9 cellular contexts compared by ENCODE assay signal in the genomic region with DNA sequence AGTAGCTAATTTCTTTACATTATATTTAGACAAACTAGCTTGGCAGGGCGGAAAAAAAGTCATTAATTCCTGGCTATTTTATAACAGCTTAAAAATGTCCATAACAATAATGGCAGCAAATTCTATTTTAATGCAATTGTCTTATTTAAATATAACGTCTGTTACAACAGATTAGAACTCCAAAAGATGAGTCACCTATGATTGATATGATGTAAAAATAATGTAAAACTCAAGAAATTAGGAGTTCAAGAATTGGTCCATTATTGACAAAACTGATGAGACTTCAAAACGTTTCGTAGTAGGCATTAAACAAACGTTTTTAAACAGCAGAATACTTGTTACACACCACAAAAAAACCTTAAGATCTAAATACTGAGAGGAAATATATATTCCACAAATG. TPM values are rescaled to one million over a fixed set of nuclear protein-coding genes. Genes with fewer than 3 reads are reported as not detected.
DNase-seq lines count a peak whose midpoint lies in the region; ATAC-seq and TF ChIP-seq lines count a peak whose summit lies in the region.
"Had no signal": no experiment of that assay in that cellular context is flagged by ENCODE, and none has a peak within 500 bp of the region (broad histone marks: within the 10 kb centered on the region; RNA-seq: fewer than 3 reads in every experiment).

No MANE protein-coding gene starts in this region.

- no peaks in the 10 kb centered on the region for H3K36me3 ChIP-seq in iPS-15b (ENCODE audit: control insufficient read depth, insufficient read depth, low read length)
- peaks cover 0 to 14% (median 7%) of the 10 kb centered on the region in 4 donors for H3K36me3 ChIP-seq in stomach

- H3K9me3 ChIP-seq in iPS-15b (ENCODE audit: control insufficient read depth, insufficient read depth, low read length): no peaks in the 10 kb centered on the region
- H3K9me3 ChIP-seq in stomach: no peaks in the 10 kb centered on the region

- no peaks in the 10 kb centered on the region for H3K9me3 Mint-ChIP-seq in T-helper 1 cell treated with Interleukin-12 subunit alpha and Interleukin-12 subunit beta and Interleukin-4 antibody, amounts not matched to agents 30 μg/mL and 1 μg/mL, for 36 hours
- H3K9me3 Mint-ChIP-seq in activated CD8-positive, alpha-beta T cell treated with anti-CD3 and anti-CD28 coated beads, Interleukin-2, amount 10 ng/mL, durations not matched to agents 7 days and 5 days (ENCODE audit: insufficient read depth): no peaks in the 10 kb centered on the region

- H3K27me3 Mint-ChIP-seq in T-helper 1 cell treated with Interleukin-12 subunit alpha and Interleukin-12 subunit beta and Interleukin-4 antibody, amounts not matched to agents 30 μg/mL and 1 μg/mL, for 36 hours (ENCODE audit: low read depth): peaks cover 4% of the 10 kb centered on the region
- H3K27me3 Mint-ChIP-seq in activated CD8-positive, alpha-beta T cell treated with anti-CD3 and anti-CD28 coated beads, Interleukin-2, amount 10 ng/mL, durations not matched to agents 7 days and 5 days (ENCODE audit: low read depth): no peaks in the 10 kb centered on the region

- H3K9ac ChIP-seq in iPS-15b (ENCODE audit: low read depth, low read length): peak overlapping the region; percentile 50

- CTCF ChIA-PET in activated CD8-positive, alpha-beta T cell treated with anti-CD3 and anti-CD28 coated beads, Interleukin-2, amount 10 ng/mL, durations not matched to agents 7 days and 5 days (lab: Charles Lee): interaction anchor here (0.6 to 0.7 kb wide), 2 partner anchors 8 to 12 kb away, joined by 3 to 4 read pairs; no protein-coding TSS in a partner anchor

- POLR2A ChIA-PET in activated CD8-positive, alpha-beta T cell treated with anti-CD3 and anti-CD28 coated beads, Interleukin-2, amount 10 ng/mL, durations not matched to agents 7 days and 5 days (lab: Charles Lee): interaction anchor here (0.6 to 0.8 kb wide), 3 partner anchors 19 to 188 kb away, joined by 3 read pairs; no protein-coding TSS in a partner anchor

- intact Hi-C loops in stomach (cut with DNase I; ENCODE audit: low total_unique reads): no loop called here
- intact Hi-C loops in left colon (cut with DNase I, micrococcal nuclease): no loop called here

- H3K36me3 Mint-ChIP-seq in T-helper 1 cell treated with Interleukin-12 subunit alpha and Interleukin-12 subunit beta and Interleukin-4 antibody, amounts not matched to agents 30 μg/mL and 1 μg/mL, for 36 hours (ENCODE audit: low read depth): peaks cover 12% of the 10 kb centered on the region
- peaks cover 35% of the 10 kb centered on the region for H3K36me3 Mint-ChIP-seq in activated CD8-positive, alpha-beta T cell treated with anti-CD3 and anti-CD28 coated beads, Interleukin-2, amount 10 ng/mL, durations not matched to agents 7 days and 5 days (ENCODE audit: low read depth)

- peak overlapping the region; percentile 76 for H3K4me3 ChIP-seq in iPS-15b (ENCODE audit: low read depth, low read length)
- H3K4me3 ChIP-seq in stomach: peak overlapping the region; percentile 76 to 89 (median 84)

- H3K4me1 Mint-ChIP-seq in T-helper 1 cell treated with Interleukin-12 subunit alpha and Interleukin-12 subunit beta and Interleukin-4 antibody, amounts not matched to agents 30 μg/mL and 1 μg/mL, for 36 hours (ENCODE audit: low read depth): peaks cover 32% of the 10 kb centered on the region
- H3K4me1 Mint-ChIP-seq in activated CD8-positive, alpha-beta T cell treated with anti-CD3 and anti-CD28 coated beads, Interleukin-2, amount 10 ng/mL, durations not matched to agents 7 days and 5 days (ENCODE audit: low read depth): peaks cover 35% of the 10 kb centered on the region

- H3K27me3 ChIP-seq in iPS-15b (ENCODE audit: control insufficient read depth, insufficient read depth, low read length): no peaks in the 10 kb centered on the region
- no peaks in the 10 kb centered on the region for H3K27me3 ChIP-seq in stomach

- H3K4me1 ChIP-seq in iPS-15b (ENCODE audit: control insufficient read depth, insufficient read depth, low read length) (peaks cover 16% of the 10 kb centered on the region), stomach (peaks cover 22 to 61% (median 41%) of the 10 kb centered on the region in 4 donors)

- ATAC-seq in activated CD8-positive, alpha-beta T cell treated with anti-CD3 and anti-CD28 coated beads, Interleukin-2, amount 10 ng/mL, durations not matched to agents 7 days and 5 days: no peak
- ATAC-seq in HG03432 (IDR thresholded peaks at IDR 0.05; ENCODE audit: unreplicated experiment): no peak
- ATAC-seq in left colon: no peak

- no peak for TF ChIP-seq POLR2A in stomach (IDR thresholded peaks at IDR 0.05)

- 10 to 15% (median 13%) methylated on average over 5 of the region's 5 CpGs for WGBS in stomach, 5 donors

- no peak for TF ChIP-seq EP300 in stomach (IDR thresholded peaks at IDR 0.05)

- no peak for DNase-seq in T-helper 1 cell
- no peak for DNase-seq in activated CD8-positive, alpha-beta T cell treated with anti-CD3 and anti-CD28 coated beads, Interleukin-2, amount 10 ng/mL, durations not matched to agents 7 days and 5 days
- DNase-seq in stomach: no peak
- DNase-seq in hepatic stellate cell (ENCODE audit: low spot score): no peak
- DNase-seq in left colon: no peak
- DNase-seq: activated CD8-positive, alpha-beta memory T cell treated with anti-CD3 and anti-CD28 coated beads for 24 hours had no signal

- H3K27ac ChIP-seq in stomach: peak overlapping the region in 4 of 5 donors; percentile 89 to 98 (median 94)

- TF ChIP-seq CTCF in stomach (IDR thresholded peaks at IDR 0.05): no peak

- peak overlapping the region; percentile 97 for H3K27ac Mint-ChIP-seq in T-helper 1 cell treated with Interleukin-12 subunit alpha and Interleukin-12 subunit beta and Interleukin-4 antibody, amounts not matched to agents 30 μg/mL and 1 μg/mL, for 36 hours
- peak overlapping the region; percentile 94 for H3K27ac Mint-ChIP-seq in activated CD8-positive, alpha-beta T cell treated with anti-CD3 and anti-CD28 coated beads, Interleukin-2, amount 10 ng/mL, durations not matched to agents 7 days and 5 days

- peak overlapping the region; percentile 96 for H3K4me3 Mint-ChIP-seq in T-helper 1 cell treated with Interleukin-12 subunit alpha and Interleukin-12 subunit beta and Interleukin-4 antibody, amounts not matched to agents 30 μg/mL and 1 μg/mL, for 36 hours
- H3K4me3 Mint-ChIP-seq in activated CD8-positive, alpha-beta T cell treated with anti-CD3 and anti-CD28 coated beads, Interleukin-2, amount 10 ng/mL, durations not matched to agents 7 days and 5 days: peak overlapping the region; percentile 89

RNA-seq across cellular contexts. Expression of a gene that starts 2.7 kb away (rescaled TPM):
- total RNA-seq in activated CD8-positive, alpha-beta T cell treated with anti-CD3 and anti-CD28 coated beads, Interleukin-2, amount 10 ng/mL, durations not matched to agents 7 days and 5 days: 100 to 1,000 TPM; 208 to 226 TPM
- 100 to 1,000 TPM in 3 of 5 donors, 10 to 100 TPM in 2; 50.4 to 359 (median 180) TPM for total RNA-seq in stomach
- 10 to 100 TPM; 20.6 to 51.7 (median 30.4) TPM for polyA plus RNA-seq in stomach
- total RNA-seq in left colon: 10 to 100 TPM; 58.3 to 62.6 TPM
